In the genomic region with DNA sequence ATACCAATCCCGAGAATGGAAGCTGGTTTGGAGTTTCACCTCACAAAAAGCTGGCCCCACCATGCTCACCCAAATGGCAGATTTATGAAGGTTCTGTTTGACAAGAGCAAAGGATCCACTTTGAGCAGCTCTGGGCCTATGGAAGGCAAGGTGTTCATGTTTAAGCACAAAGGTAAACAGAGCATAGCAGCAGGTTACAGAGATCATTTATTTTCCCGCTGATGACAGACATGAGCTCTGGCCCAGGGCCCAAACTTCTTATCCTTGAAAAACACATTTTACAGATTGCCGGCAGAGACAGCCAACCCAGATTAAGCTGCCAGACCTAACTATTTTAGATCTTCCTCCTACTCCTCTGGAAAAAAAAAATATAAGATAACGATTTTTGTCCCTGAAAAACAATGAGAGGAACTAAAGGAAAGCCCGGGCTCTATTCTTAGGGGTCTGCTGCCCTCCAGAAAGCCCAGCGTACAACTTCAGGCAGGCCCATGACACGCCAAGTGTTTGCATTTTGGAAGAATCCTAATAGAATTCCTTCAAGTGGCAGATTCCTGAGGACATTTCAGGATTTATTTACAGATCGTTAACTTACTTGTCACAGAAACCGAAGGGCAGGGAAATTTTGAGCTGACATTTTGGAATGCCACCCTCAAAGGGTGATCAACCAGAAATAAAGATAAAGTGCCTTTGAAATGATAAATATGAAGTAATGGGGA, we compare ENCODE assay signal across 8 cellular contexts.
DNase-seq lines count a peak whose midpoint lies in the region; TF ChIP-seq lines count a peak whose summit lies in the region.

No MANE protein-coding gene starts in this region.

- no peak for DNase-seq in T-helper 2 cell treated with Interferon-gamma antibody and Interleukin-4, amounts not matched to agents 5 μg/mL and 100 μg/mL, for 36 hours (ENCODE audit: low spot score)
- no peak for DNase-seq in T-helper 2 cell
- peak; percentile 77 to 93 for DNase-seq in NCI-H2081 (lab: John Stamatoyannopoulos, UW)
- DNase-seq in amniotic epithelial cell (ENCODE audit: low read depth), result peak; percentile 75
- no peak for DNase-seq in GM20000 (ENCODE audit: low spot score)
- DNase-seq in SW480 (ENCODE audit: low spot score), result no peak
- no peak for DNase-seq in activated CD4-positive, alpha-beta T cell treated with anti-CD3 and anti-CD28 coated beads, Interleukin-2, amount 50 U/mL, for 48 hours

- peaks cover 66% of the 10 kb centered on the region for H3K4me1 Mint-ChIP-seq in T-helper 2 cell treated with Interferon-gamma antibody and Interleukin-4, amounts not matched to agents 5 μg/mL and 100 μg/mL, for 36 hours (ENCODE audit: low read depth)

- H3K36me3 ChIP-seq in mucosa of rectum (ENCODE audit: control insufficient read depth in 2 of 2, insufficient read depth in 2 of 2, low read length in 2 of 2), result no peaks in the 10 kb centered on the region

- H3K9me3 ChIP-seq in mucosa of rectum (ENCODE audit: control insufficient read depth in 2 of 2, low read length in 2 of 2), result no peaks in the 10 kb centered on the region

- H3K4me1 ChIP-seq in mucosa of rectum (ENCODE audit: control insufficient read depth in 2 of 2, insufficient read depth in 2 of 2, low read length in 2 of 2), result peaks cover 26 to 30% of the 10 kb centered on the region in 2 donors

- H3K27me3 ChIP-seq in mucosa of rectum (ENCODE audit: control insufficient read depth in 2 of 2, insufficient read depth in 2 of 2, low read length in 2 of 2), result no peaks in the 10 kb centered on the region

- H3K4me3 ChIP-seq in mucosa of rectum (ENCODE audit: low read length in 2 of 2), result peak overlapping the region in 1 of 2 donors; percentile 41

- H3K27ac ChIP-seq in mucosa of rectum (ENCODE audit: low read depth in 2 of 2, low read length in 2 of 2), result peak overlapping the region; percentile 84 to 86

- peak overlapping the region; percentile 79 for H3K4me3 Mint-ChIP-seq in T-helper 2 cell treated with Interferon-gamma antibody and Interleukin-4, amounts not matched to agents 5 μg/mL and 100 μg/mL, for 36 hours

- H3K9me3 Mint-ChIP-seq in T-helper 2 cell treated with Interferon-gamma antibody and Interleukin-4, amounts not matched to agents 5 μg/mL and 100 μg/mL, for 36 hours, result no peaks in the 10 kb centered on the region

- TF ChIP-seq CTCF in GM20000 (IDR thresholded peaks at IDR 0.05; ENCODE audit: extremely low read depth, missing control alignments), result no peak

- peaks cover 4% of the 10 kb centered on the region for H3K36me3 Mint-ChIP-seq in T-helper 2 cell treated with Interferon-gamma antibody and Interleukin-4, amounts not matched to agents 5 μg/mL and 100 μg/mL, for 36 hours (ENCODE audit: low read depth)

- H3K9ac ChIP-seq in mucosa of rectum (ENCODE audit: low read depth in 1 of 2, low read length in 2 of 2), result peak overlapping the region in 1 of 2 donors; percentile 42

- no peaks in the 10 kb centered on the region for H3K27me3 Mint-ChIP-seq in T-helper 2 cell treated with Interferon-gamma antibody and Interleukin-4, amounts not matched to agents 5 μg/mL and 100 μg/mL, for 36 hours (ENCODE audit: low read depth)

- H3K27ac Mint-ChIP-seq in T-helper 2 cell treated with Interferon-gamma antibody and Interleukin-4, amounts not matched to agents 5 μg/mL and 100 μg/mL, for 36 hours, result peak overlapping the region; percentile 97

Comparison
In these comparisons a context has a peak if more than half of its experiments do, and no peak if none do; other contexts are left out.
1. DNase-seq: peak in NCI-H2081 (2 of 2) and amniotic epithelial cell (single experiment); none in T-helper 2 cell treated with Interferon-gamma antibody and Interleukin-4, amounts not matched to agents 5 μg/mL and 100 μg/mL, for 36 hours (single experiment), T-helper 2 cell (0 of 5), GM20000 (single experiment), SW480 (single experiment) and activated CD4-positive, alpha-beta T cell treated with anti-CD3 and anti-CD28 coated beads, Interleukin-2, amount 50 U/mL, for 48 hours (0 of 2).